8 cellular contexts compared by ENCODE assay signal in the genomic region with DNA sequence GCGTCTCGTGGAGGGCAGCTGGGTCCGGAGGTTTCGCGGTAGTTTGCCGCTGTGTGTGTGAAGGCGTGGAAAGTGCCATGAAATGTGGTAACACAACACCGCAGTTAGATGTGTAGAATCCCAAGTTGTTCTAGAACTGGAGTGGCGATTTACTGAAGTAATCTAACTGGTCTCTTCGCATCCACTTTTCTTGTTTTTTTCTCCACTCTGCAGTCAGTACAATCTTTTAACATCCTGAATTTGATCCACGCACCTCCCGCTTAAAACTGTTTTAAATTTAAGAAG. TPM values are rescaled to one million over a fixed set of nuclear protein-coding genes. Genes with fewer than 3 reads are reported as not detected.
DNase-seq lines count a peak whose midpoint lies in the region; ATAC-seq, FAIRE-seq and TF ChIP-seq lines count a peak whose summit lies in the region.

No MANE protein-coding gene starts in this region.

- H3K36me3 Mint-ChIP-seq in activated T-cell treated with anti-CD3 and anti-CD28 coated beads, Interleukin-2, amount 50 U/mL, for 24 hours (ENCODE audit: low read depth): peaks cover 44% of the 10 kb centered on the region
- H3K36me3 Mint-ChIP-seq in activated CD8-positive, alpha-beta T cell treated with anti-CD3 and anti-CD28 coated beads for 36 hours (ENCODE audit: low read depth): peaks cover 14% of the 10 kb centered on the region

- intact Hi-C loops in activated CD8-positive, alpha-beta T cell treated with anti-CD3 and anti-CD28 coated beads for 36 hours (cut with micrococcal nuclease): no loop called here
- intact Hi-C loops in posterior vena cava (cut with DNase I): loop anchor here in 1 of 2 donors (5.0 kb wide), 1 partner anchor 1246 kb away; a partner anchor contains a TSS

- peak overlapping the region; percentile 98 for H3K27ac Mint-ChIP-seq in activated T-cell treated with anti-CD3 and anti-CD28 coated beads, Interleukin-2, amount 50 U/mL, for 24 hours
- H3K27ac Mint-ChIP-seq in activated CD8-positive, alpha-beta T cell treated with anti-CD3 and anti-CD28 coated beads for 36 hours: peak overlapping the region; percentile 96

- DNase-seq in activated T-cell treated with anti-CD3 and anti-CD28 coated beads, Interleukin-2, amount 50 U/mL, for 24 hours: no peak
- no peak for DNase-seq in activated T-cell treated with anti-CD3 and anti-CD28 coated beads, Interleukin-2, amount 50 U/mL, for 1 hour
- DNase-seq in activated CD8-positive, alpha-beta T cell treated with anti-CD3 and anti-CD28 coated beads for 36 hours: no peak
- DNase-seq in stromal cell of bone marrow (ENCODE audit: low read depth): peak; percentile 2
- DNase-seq in posterior vena cava (ENCODE audit: low spot score): no peak
- no peak for DNase-seq in NCI-H510A (lab: John Stamatoyannopoulos, UW)
- DNase-seq in urothelium cell line (ENCODE audit: low spot score): no peak

- peaks cover 2% of the 10 kb centered on the region for H3K9me3 Mint-ChIP-seq in activated T-cell treated with anti-CD3 and anti-CD28 coated beads, Interleukin-2, amount 50 U/mL, for 24 hours
- H3K9me3 Mint-ChIP-seq in activated CD8-positive, alpha-beta T cell treated with anti-CD3 and anti-CD28 coated beads for 36 hours: no peaks in the 10 kb centered on the region

- peak overlapping the region; percentile 84 for H3K4me3 ChIP-seq in iPS-11a (ENCODE audit: low read depth, low read length)

- ATAC-seq in activated CD8-positive, alpha-beta T cell treated with anti-CD3 and anti-CD28 coated beads for 36 hours: no peak

- H3K4me1 Mint-ChIP-seq in activated T-cell treated with anti-CD3 and anti-CD28 coated beads, Interleukin-2, amount 50 U/mL, for 24 hours (ENCODE audit: low read depth): peaks cover 40% of the 10 kb centered on the region
- peaks cover 27% of the 10 kb centered on the region for H3K4me1 Mint-ChIP-seq in activated CD8-positive, alpha-beta T cell treated with anti-CD3 and anti-CD28 coated beads for 36 hours (ENCODE audit: low read depth)

- CTCF ChIA-PET in activated CD8-positive, alpha-beta T cell treated with anti-CD3 and anti-CD28 coated beads for 36 hours (lab: Charles Lee): interaction anchor here (2.5 kb wide), 1 partner anchor 52 kb away, joined by 10 read pairs; no protein-coding TSS in a partner anchor

- no peak for FAIRE-seq in urothelium cell line (lab: Jason Lieb, UNC)

- H3K27me3 Mint-ChIP-seq in activated T-cell treated with anti-CD3 and anti-CD28 coated beads, Interleukin-2, amount 50 U/mL, for 24 hours: no peaks in the 10 kb centered on the region
- H3K27me3 Mint-ChIP-seq in activated CD8-positive, alpha-beta T cell treated with anti-CD3 and anti-CD28 coated beads for 36 hours: no peaks in the 10 kb centered on the region

- POLR2A ChIA-PET in activated CD8-positive, alpha-beta T cell treated with anti-CD3 and anti-CD28 coated beads for 36 hours (lab: Charles Lee): no interaction called here

- no peak for TF ChIP-seq CTCF in activated CD8-positive, alpha-beta T cell treated with anti-CD3 and anti-CD28 coated beads for 36 hours (IDR thresholded peaks at IDR 0.05)

- peak overlapping the region; percentile 98 for H3K4me3 Mint-ChIP-seq in activated T-cell treated with anti-CD3 and anti-CD28 coated beads, Interleukin-2, amount 50 U/mL, for 24 hours
- peak overlapping the region; percentile 84 for H3K4me3 Mint-ChIP-seq in activated CD8-positive, alpha-beta T cell treated with anti-CD3 and anti-CD28 coated beads for 36 hours

RNA-seq across cellular contexts. Expression of a gene that starts 0.5 kb away (rescaled TPM):
- total RNA-seq in activated CD8-positive, alpha-beta T cell treated with anti-CD3 and anti-CD28 coated beads for 36 hours: 10 to 100 TPM; 25.2 to 25.9 TPM
- 10 to 100 TPM; 12.0 to 16.7 TPM for total RNA-seq in posterior vena cava

RNA-seq across cellular contexts. Expression of a gene that starts 0.7 kb away (rescaled TPM):
- total RNA-seq in activated CD8-positive, alpha-beta T cell treated with anti-CD3 and anti-CD28 coated beads for 36 hours: 10 to 100 TPM; 28.8 to 37.1 TPM
- 10 to 100 TPM; 16.9 to 22.3 TPM for total RNA-seq in posterior vena cava
